In the genomic region with DNA sequence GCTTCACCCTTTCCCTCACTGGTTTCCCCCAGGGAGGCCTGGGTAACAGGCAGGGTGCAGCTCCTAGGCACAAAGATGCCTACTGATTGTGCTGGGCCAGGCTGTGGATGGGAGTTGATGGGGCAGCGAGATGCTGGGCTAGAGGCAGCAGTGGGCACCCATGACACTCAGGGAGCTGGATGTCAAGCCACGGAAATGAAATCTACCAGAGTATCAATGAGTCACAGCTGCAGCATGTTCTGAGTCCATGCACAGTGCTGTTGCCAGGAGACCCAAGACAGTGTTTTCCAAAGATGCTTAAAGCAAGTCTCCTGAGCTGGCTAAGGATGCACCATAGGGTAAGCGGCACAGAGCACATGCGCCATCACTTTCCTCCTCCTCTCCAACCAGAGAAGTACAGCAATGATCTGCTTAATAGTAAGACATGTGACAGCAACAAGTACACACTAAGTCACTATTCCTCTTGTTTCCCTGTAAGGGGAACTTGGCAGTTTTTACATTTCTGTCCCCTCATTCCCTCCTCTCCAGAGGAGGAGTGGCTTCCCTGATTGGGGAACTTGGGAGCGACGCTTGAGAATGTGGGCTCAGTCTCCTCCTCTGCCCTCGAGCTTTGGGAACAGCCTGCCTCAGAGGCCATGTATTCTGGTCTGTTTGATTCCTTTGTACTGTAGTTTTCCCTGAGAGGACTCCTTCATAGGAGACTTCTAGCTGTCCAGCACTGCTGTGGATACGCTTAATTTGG, we compare ENCODE assay signal across 9 cellular contexts. TPM values are rescaled to one million over a fixed set of nuclear protein-coding genes. Genes with fewer than 3 reads are reported as not detected.
DNase-seq lines count a peak whose midpoint lies in the region; ATAC-seq and TF ChIP-seq lines count a peak whose summit lies in the region.
"Had no signal": no experiment of that assay in that cellular context is flagged by ENCODE, and none has a peak within 500 bp of the region (broad histone marks: within the 10 kb centered on the region; RNA-seq: fewer than 3 reads in every experiment).

No MANE protein-coding gene starts in this region.

- no peak overlapping the region for H3K27ac Mint-ChIP-seq in MCF 10A (ENCODE audit: low read depth, unreplicated experiment)
- peak overlapping the region; percentile 96 for H3K27ac Mint-ChIP-seq in memory B cell

- H3K9me3 ChIP-seq in breast epithelium, result no peaks in the 10 kb centered on the region

- no peak for TF ChIP-seq POLR2A in breast epithelium (IDR thresholded peaks at IDR 0.05)

- H3K36me3 ChIP-seq in breast epithelium (no peaks in the 10 kb centered on the region), brain microvascular endothelial cell (replicated peaks) (no peaks in the 10 kb centered on the region)

- DNase-seq in MCF 10A (ENCODE audit: unreplicated experiment) (peak; percentile 32), breast epithelium (ENCODE audit: low spot score in 2 of 2) (no peak), brain microvascular endothelial cell (peak; percentile 97), memory B cell (ENCODE audit: low spot score in 2 of 2) (no peak), retina (no peak), DMS 273 (lab: John Stamatoyannopoulos, UW; ENCODE audit: unreplicated experiment) (no peak)
- no peak for DNase-seq in stimulated activated naive CD4-positive, alpha-beta T cell (lab: John Stamatoyannopoulos, UW)
- DNase-seq: activated gamma-delta T cell treated with Interleukin-2 at 50 U/mL for 16 hours had no signal

- H3K4me3 Mint-ChIP-seq in MCF 10A (ENCODE audit: unreplicated experiment) (no peak overlapping the region), memory B cell (no peak overlapping the region)

- no peaks in the 10 kb centered on the region for H3K27me3 ChIP-seq in breast epithelium
- H3K27me3 ChIP-seq in brain microvascular endothelial cell (replicated peaks), result no peaks in the 10 kb centered on the region

- H3K4me3 ChIP-seq in breast epithelium (no peak overlapping the region), brain microvascular endothelial cell (ENCODE audit: low read depth, low read length) (no peak overlapping the region)

- TF ChIP-seq CTCF in MCF 10A (IDR thresholded peaks at IDR 0.05; ENCODE audit: unreplicated experiment) (no peak), breast epithelium (IDR thresholded peaks at IDR 0.05) (no peak), brain microvascular endothelial cell (IDR thresholded peaks at IDR 0.05; ENCODE audit: low read depth, low read length, missing control alignments) (peak; percentile 17)

- CTCF ChIA-PET in MCF 10A (lab: Yijun Ruan, JAX), result no interaction called here

- intact Hi-C loops in MCF 10A (cut with micrococcal nuclease), result no loop called here
- intact Hi-C loops in breast epithelium (cut with DNase I; ENCODE audit: low total_unique reads), result loop anchor here (10.0 kb wide), 1 partner anchor 511 kb away; no protein-coding TSS in a partner anchor

- POLR2A ChIA-PET in MCF 10A (lab: Yijun Ruan, JAX), result interaction anchor here (0.8 to 0.9 kb wide), 2 partner anchors 28 to 58 kb away, joined by 3 read pairs; no protein-coding TSS in a partner anchor

- H3K27ac ChIP-seq in breast epithelium (no peak overlapping the region), brain microvascular endothelial cell (peak overlapping the region; percentile 16)

- no TSS peak for BruUV-seq in MCF 10A (replicated peaks; lab: Mats Ljungman, UMichigan)

- H3K4me1 Mint-ChIP-seq in MCF 10A (ENCODE audit: insufficient read depth, unreplicated experiment) (peaks cover 11% of the 10 kb centered on the region), memory B cell (peaks cover 39% of the 10 kb centered on the region)

- ATAC-seq in memory B cell (ENCODE audit: low read depth), result no peak
- ATAC-seq in HG02588 (IDR thresholded peaks at IDR 0.05; ENCODE audit: unreplicated experiment), result no peak

- H3K27me3 Mint-ChIP-seq in MCF 10A (ENCODE audit: insufficient read depth, unreplicated experiment) (no peaks in the 10 kb centered on the region), memory B cell (no peaks in the 10 kb centered on the region)

- H3K4me1 ChIP-seq in breast epithelium, result no peaks in the 10 kb centered on the region

- H3K36me3 Mint-ChIP-seq in MCF 10A (ENCODE audit: insufficient read depth, unreplicated experiment), result no peaks in the 10 kb centered on the region
- peaks cover 2% of the 10 kb centered on the region for H3K36me3 Mint-ChIP-seq in memory B cell

- no peaks in the 10 kb centered on the region for H3K9me3 Mint-ChIP-seq in MCF 10A (ENCODE audit: unreplicated experiment)
- no peaks in the 10 kb centered on the region for H3K9me3 Mint-ChIP-seq in memory B cell

- in situ Hi-C loops in brain microvascular endothelial cell (cut with HindIII; ENCODE audit: low pct_ligation_motif_present, low sequenced_read_pairs), result no loop called here

RNA-seq across cellular contexts. Expression of a gene that starts 57.2 kb away (rescaled TPM):
- 55.4 and 61.3 TPM in 2 replicates for total RNA-seq in MCF 10A (2022)
- total RNA-seq in breast epithelium, result 10 to 100 TPM; 19.5 to 35.7 (median 35.7) TPM

Comparison
In these comparisons a context has a peak if more than half of its experiments do, and no peak if none do; other contexts are left out.
1. DNase-seq: peak in MCF 10A (single experiment) and brain microvascular endothelial cell (single experiment); none in breast epithelium (0 of 2), memory B cell (0 of 2), stimulated activated naive CD4-positive, alpha-beta T cell (0 of 6), retina (single experiment) and DMS 273 (single experiment).